In the genomic region with DNA sequence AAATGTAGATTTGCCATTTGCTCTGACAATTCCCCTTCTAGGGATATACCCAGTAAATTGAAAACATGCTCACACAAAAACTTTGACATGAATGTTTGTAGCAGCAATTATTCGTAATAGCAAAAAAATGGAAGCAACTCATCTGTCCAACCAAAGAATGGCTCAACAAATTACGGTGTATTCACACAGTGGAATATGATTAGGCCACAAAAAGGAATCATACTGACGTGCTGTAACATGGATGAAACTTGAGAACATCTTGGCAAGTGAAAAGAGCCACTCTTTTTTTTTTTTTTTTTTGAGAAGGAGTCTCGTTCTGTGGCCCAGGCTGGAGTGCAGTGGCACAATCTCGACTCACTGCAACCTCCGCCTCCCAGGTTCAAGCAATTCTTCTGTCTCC, we compare ENCODE assay signal across 20 cellular contexts. TPM values are rescaled to one million over a fixed set of nuclear protein-coding genes. Genes with fewer than 3 reads are reported as not detected.
DNase-seq lines count a peak whose midpoint lies in the region; ATAC-seq, FAIRE-seq and TF ChIP-seq lines count a peak whose summit lies in the region.
"Had no signal": no experiment of that assay in that cellular context is flagged by ENCODE, and none has a peak within 500 bp of the region (broad histone marks: within the 10 kb centered on the region; RNA-seq: fewer than 3 reads in every experiment).

No MANE protein-coding gene starts in this region.

- intact Hi-C loops in esophagus squamous epithelium (cut with DNase I) (loop anchor here (5.0 kb wide), 1 partner anchor 197 kb away; no protein-coding TSS in a partner anchor), Right ventricle myocardium inferior (cut with DNase I) (no loop called here)

- TF ChIP-seq POLR2A in GM12891 (IDR thresholded peaks at IDR 0.05; ENCODE audit: low read depth, low read length) (no peak), esophagus squamous epithelium (IDR thresholded peaks at IDR 0.05) (no peak)

- H3K4me3 ChIP-seq in fibroblast of mammary gland (ENCODE audit: control insufficient read depth, low read depth, low read length) (no peak overlapping the region), esophagus squamous epithelium (no peak overlapping the region)
- H3K4me3 ChIP-seq: SJCRH30 had no signal

- H3K9me3 Mint-ChIP-seq in memory B cell, result no peaks in the 10 kb centered on the region

- no peaks in the 10 kb centered on the region for H3K27me3 ChIP-seq in esophagus squamous epithelium
- H3K27me3 ChIP-seq: SJCRH30 had no signal

- ATAC-seq in memory B cell (ENCODE audit: low read depth), result no peak
- no peak for ATAC-seq in Right ventricle myocardium inferior
- ATAC-seq: PC-3 had no signal

- H3K27me3 Mint-ChIP-seq in memory B cell, result no peaks in the 10 kb centered on the region

- peak overlapping the region; percentile 23 for H3K27ac Mint-ChIP-seq in memory B cell

- DNase-seq in GM12891 (ENCODE audit: insufficient read length, low spot score) (no peak), NCI-H2171 treated with DMSO at 0.1 percent for 48 hours (lab: John Stamatoyannopoulos, UW) (peak; percentile 74), fibroblast of mammary gland (ENCODE audit: low read depth) (peak; percentile 64), memory B cell (ENCODE audit: low spot score in 2 of 2) (no peak), HPDE6-E6E7 (ENCODE audit: extremely low spot score) (no peak), esophagus squamous epithelium (lab: John Stamatoyannopoulos, UW) (no peak), Right ventricle myocardium inferior (ENCODE audit: missing footprints) (no peak)
- DNase-seq: C1 segment of cervical spinal cord, DND-41, KBM-7, NCI-H1105 treated with DMSO at 0.1 percent for 48 hours, NCI-H1694, NCI-H345, NCI-H524 treated with DMSO at 0.1 percent for 48 hours, PC-3, RPMI8226, SJCRH30 had no signal

- peaks cover 0 to 20% (median 8%) of the 10 kb centered on the region in 3 donors for H3K4me1 ChIP-seq in esophagus squamous epithelium
- H3K4me1 ChIP-seq: SJCRH30 had no signal

- WGBS in esophagus squamous epithelium, 2 donors, result 36 to 54% methylated on average over 6 of the region's 6 CpGs

- H3K27ac ChIP-seq in esophagus squamous epithelium, result no peak overlapping the region
- H3K27ac ChIP-seq: SJCRH30 had no signal

- TF ChIP-seq CTCF in fibroblast of mammary gland (conservative IDR thresholded peaks at IDR 0.05; ENCODE audit: control insufficient read depth, insufficient read depth, low read depth, low read length), result no peak
- TF ChIP-seq CTCF in esophagus squamous epithelium (IDR thresholded peaks at IDR 0.05), result no peak

- no peak overlapping the region for H3K4me3 Mint-ChIP-seq in memory B cell

- no peaks in the 10 kb centered on the region for H3K36me3 Mint-ChIP-seq in memory B cell

- no peaks in the 10 kb centered on the region for H3K36me3 ChIP-seq in esophagus squamous epithelium
- H3K36me3 ChIP-seq: SJCRH30 had no signal

- no peaks in the 10 kb centered on the region for H3K9me3 ChIP-seq in esophagus squamous epithelium
- H3K9me3 ChIP-seq: SJCRH30 had no signal

- FAIRE-seq in GM12891 (lab: Jason Lieb, UNC), result peak; percentile 28
- FAIRE-seq: D721Med, H54 had no signal

- H3K4me1 Mint-ChIP-seq in memory B cell, result peaks cover 15% of the 10 kb centered on the region

TF ChIP-seq in GM12891, 5 proteins besides CTCF, POLR2A, EP300 and RAD21:
- TF ChIP-seq POU2F2 (IDR thresholded peaks at IDR 0.05; ENCODE audit: low read depth, low read length), result no peak
- TF ChIP-seq PAX5 (IDR thresholded peaks at IDR 0.05; ENCODE audit: insufficient read depth, low read length, severe bottlenecking), result no peak

RNA-seq across cellular contexts. Expression of a gene that starts 24.1 kb away (rescaled TPM):
- 1.3 TPM for polyA plus RNA-seq in GM12891 (2012; ENCODE audit: low read depth, missing spikeins)
- under 1 TPM in 1 of 4 donors, not detected in 3; 0.27 TPM for total RNA-seq in esophagus squamous epithelium
- total RNA-seq in Right ventricle myocardium inferior, result 0.35 TPM
- total RNA-seq: A673, SJCRH30 had no signal

RNA-seq across cellular contexts. Expression of a gene that starts 43.2 kb away (rescaled TPM):
- polyA plus RNA-seq in GM12891 (2012; ENCODE audit: low read depth, missing spikeins), result 48.9 TPM
- 10 to 100 TPM; 52.5 to 88.2 (median 73.5) TPM for total RNA-seq in esophagus squamous epithelium
- 106 TPM for total RNA-seq in Right ventricle myocardium inferior

Comparison
In these comparisons a context has a peak if more than half of its experiments do, and no peak if none do; other contexts are left out.
1. DNase-seq: peak in NCI-H2171 treated with DMSO at 0.1 percent for 48 hours (single experiment) and fibroblast of mammary gland (single experiment); none in GM12891 (single experiment), memory B cell (0 of 2), HPDE6-E6E7 (single experiment), esophagus squamous epithelium (single experiment) and Right ventricle myocardium inferior (single experiment).